In the genomic region with DNA sequence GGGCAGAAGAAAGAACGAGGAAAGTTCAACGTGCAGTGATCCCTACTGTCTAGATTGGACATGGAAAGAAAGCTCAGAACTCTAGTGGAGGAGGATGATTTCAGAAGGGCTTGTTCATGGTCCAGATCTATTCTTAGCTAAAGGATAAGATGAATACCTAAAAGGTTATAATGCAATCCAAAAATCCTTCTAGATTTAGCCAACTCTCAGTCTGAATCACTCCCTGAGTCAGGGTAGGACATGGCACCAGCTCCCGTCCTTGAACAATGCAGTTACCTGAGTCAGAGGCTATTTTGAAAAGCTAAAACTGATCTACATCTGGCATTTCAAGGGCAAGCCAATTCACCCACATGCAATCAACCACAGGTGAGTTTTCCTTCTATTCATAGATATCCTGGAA, we compare ENCODE assay signal across 15 cellular contexts. TPM values are rescaled to one million over a fixed set of nuclear protein-coding genes. Genes with fewer than 3 reads are reported as not detected.
DNase-seq lines count a peak whose midpoint lies in the region; TF ChIP-seq lines count a peak whose summit lies in the region.
"Had no signal": no experiment of that assay in that cellular context is flagged by ENCODE, and none has a peak within 500 bp of the region (broad histone marks: within the 10 kb centered on the region; RNA-seq: fewer than 3 reads in every experiment).

No MANE protein-coding gene starts in this region.

- no peaks in the 10 kb centered on the region for H3K27me3 ChIP-seq in adipocyte (replicated peaks; ENCODE audit: control insufficient read depth, insufficient read depth, low read length)
- H3K27me3 ChIP-seq in smooth muscle cell (ENCODE audit: low read depth) = no peaks in the 10 kb centered on the region
- H3K27me3 ChIP-seq: dorsolateral prefrontal cortex had no signal

- H3K4me2 ChIP-seq in smooth muscle cell = peak overlapping the region; percentile 1

- H3K36me3 ChIP-seq in adipocyte (ENCODE audit: control insufficient read depth, insufficient read depth, low read length, severe bottlenecking) (no peaks in the 10 kb centered on the region), smooth muscle cell (ENCODE audit: low read depth) (no peaks in the 10 kb centered on the region)

- H4K20me1 ChIP-seq in smooth muscle cell (ENCODE audit: low read depth) = no peaks in the 10 kb centered on the region

- no peaks in the 10 kb centered on the region for H3K79me2 ChIP-seq in smooth muscle cell (ENCODE audit: low read depth)

- no peak overlapping the region for H3K27ac ChIP-seq in smooth muscle cell (ENCODE audit: low read depth)
- H3K27ac ChIP-seq: dorsolateral prefrontal cortex had no signal

- 79% methylated on average over 3 of the region's 3 CpGs for WGBS in smooth muscle cell (ENCODE audit: low lambda C conversion rate)

- peaks cover 5% of the 10 kb centered on the region for H3F3A ChIP-seq in smooth muscle cell (ENCODE audit: low read depth)

- no peaks in the 10 kb centered on the region for H3K9me3 ChIP-seq in adipocyte (ENCODE audit: control insufficient read depth, low read length)
- H3K9me3 ChIP-seq in smooth muscle cell (replicated peaks; ENCODE audit: low read depth) = no peaks in the 10 kb centered on the region

- no peak overlapping the region for H3K9ac ChIP-seq in adipocyte (ENCODE audit: low read length)
- H3K9ac ChIP-seq in smooth muscle cell (ENCODE audit: low read depth) = no peak overlapping the region

- H2AFZ ChIP-seq in smooth muscle cell (ENCODE audit: low read depth) = no peak overlapping the region

- peaks cover 33% of the 10 kb centered on the region for H3K4me1 ChIP-seq in adipocyte (ENCODE audit: control insufficient read depth, insufficient read depth, low read length)
- H3K4me1 ChIP-seq in smooth muscle cell (ENCODE audit: low read depth) = peaks cover 14% of the 10 kb centered on the region

- DNase-seq in HPDE6-E6E7 (ENCODE audit: extremely low spot score) (peak; percentile 80), adipocyte (ENCODE audit: low read depth) (peak; percentile 29), foreskin fibroblast (peak; percentile 67 to 71), smooth muscle cell (lab: John Stamatoyannopoulos, UW; ENCODE audit: unreplicated experiment) (no peak), NCI-H2107 treated with DMSO at 0.1 percent for 48 hours (lab: John Stamatoyannopoulos, UW; ENCODE audit: unreplicated experiment) (no peak), iPS-NIHi11 (ENCODE audit: low spot score) (no peak)
- no peak for DNase-seq in activated CD4-positive, alpha-beta T cell treated with anti-CD3 and anti-CD28 coated beads, Interleukin-2, amount 50 U/mL, for 1 hour
- DNase-seq: activated CD4-positive, alpha-beta T cell treated with anti-CD3 and anti-CD28 coated beads, Interleukin-2, amount 50 U/mL, for 4 hours; CD8-positive, alpha-beta T cell; dorsolateral prefrontal cortex; glutamatergic neuron; naive B cell; NCI-H1436; NCI-H446; stimulated activated CD4-positive, alpha-beta T cell treated with anti-CD3 and anti-CD28 coated beads, Interleukin-4, amount 100 ng/mL, for 24 hours had no signal

- H3K4me3 ChIP-seq in adipocyte (ENCODE audit: low read length) = no peak overlapping the region
- H3K4me3 ChIP-seq in foreskin fibroblast (ENCODE audit: low read depth in 1 of 2, low read length in 2 of 2) = no peak overlapping the region
- no peak overlapping the region for H3K4me3 ChIP-seq in smooth muscle cell
- H3K4me3 ChIP-seq: dorsolateral prefrontal cortex had no signal

- TF ChIP-seq CTCF in foreskin fibroblast (IDR thresholded peaks at IDR 0.05; ENCODE audit: low read depth, low read length) (no peak), smooth muscle cell (IDR thresholded peaks at IDR 0.05; ENCODE audit: borderline replicate concordance, insufficient read depth, poor library complexity, severe bottlenecking) (no peak)

RNA-seq across cellular contexts. Expression of gene HIVEP3, which starts 38.8 kb away (rescaled TPM):
- 1.5 and 2.1 TPM in 2 replicates for total RNA-seq in smooth muscle cell
- 6.4 and 7.2 TPM in 2 replicates for polyA plus RNA-seq in smooth muscle cell

Comparison
In these comparisons a context has a peak if more than half of its experiments do, and no peak if none do; other contexts are left out.
1. DNase-seq: peak in HPDE6-E6E7 (single experiment), adipocyte (single experiment) and foreskin fibroblast (2 of 2); none in smooth muscle cell (single experiment), NCI-H2107 treated with DMSO at 0.1 percent for 48 hours (single experiment), iPS-NIHi11 (single experiment) and activated CD4-positive, alpha-beta T cell treated with anti-CD3 and anti-CD28 coated beads, Interleukin-2, amount 50 U/mL, for 1 hour (single experiment).